14 cellular contexts compared by ENCODE assay signal in genomic region chr7:10934292-10934691, GRCh38. TPM values are rescaled to one million over a fixed set of nuclear protein-coding genes. Genes with fewer than 3 reads are reported as not detected.
DNase-seq lines count a peak whose midpoint lies in the region; ATAC-seq and TF ChIP-seq lines count a peak whose summit lies in the region.
"Had no signal": no experiment of that assay in that cellular context is flagged by ENCODE, and none has a peak within 500 bp of the region (broad histone marks: within the 10 kb centered on the region; RNA-seq: fewer than 3 reads in every experiment).

No MANE protein-coding gene starts in this region.

- H3K9me3 Mint-ChIP-seq in nephron: no peaks in the 10 kb centered on the region
- H3K9me3 Mint-ChIP-seq: T-helper 1 cell treated with Interleukin-12 subunit alpha and Interleukin-12 subunit beta and Interleukin-4 antibody, amounts not matched to agents 30 μg/mL and 1 μg/mL, for 36 hours had no signal

- H3K9me3 ChIP-seq in right atrium auricular region: no peaks in the 10 kb centered on the region
- H3K9me3 ChIP-seq: BLaER1, upper lobe of right lung had no signal

- TF ChIP-seq CTCF in right atrium auricular region (IDR thresholded peaks at IDR 0.05) (no peak), coronary artery (IDR thresholded peaks at IDR 0.05) (no peak), nephron (IDR thresholded peaks at IDR 0.05; ENCODE audit: unreplicated experiment in 3 of 3) (no peak)

- ATAC-seq in Right ventricle myocardium inferior: no peak
- ATAC-seq: upper lobe of right lung had no signal

- no peaks in the 10 kb centered on the region for H3K27me3 Mint-ChIP-seq in nephron (ENCODE audit: low read depth)

- no peak overlapping the region for H3K4me3 Mint-ChIP-seq in nephron
- H3K4me3 Mint-ChIP-seq: T-helper 1 cell treated with Interleukin-12 subunit alpha and Interleukin-12 subunit beta and Interleukin-4 antibody, amounts not matched to agents 30 μg/mL and 1 μg/mL, for 36 hours had no signal

- H3K4me1 Mint-ChIP-seq in nephron: peaks cover 35% of the 10 kb centered on the region

- peak overlapping the region; percentile 29 to 65 for H3K27ac ChIP-seq in right atrium auricular region
- peak overlapping the region; percentile 88 for H3K27ac ChIP-seq in coronary artery
- H3K27ac ChIP-seq: BLaER1, KMS-11, upper lobe of right lung had no signal

- peaks cover 43% of the 10 kb centered on the region for H3K36me3 ChIP-seq in right atrium auricular region

- H3K4me3 ChIP-seq in right atrium auricular region (no peak overlapping the region), coronary artery (peak overlapping the region; percentile 41)
- H3K4me3 ChIP-seq: BLaER1, upper lobe of right lung had no signal

- peak overlapping the region; percentile 72 to 96 (median 80) for H3K27ac Mint-ChIP-seq in nephron
- H3K27ac Mint-ChIP-seq: T-helper 1 cell treated with Interleukin-12 subunit alpha and Interleukin-12 subunit beta and Interleukin-4 antibody, amounts not matched to agents 30 μg/mL and 1 μg/mL, for 36 hours had no signal

- intact Hi-C loops in Right ventricle myocardium inferior (cut with DNase I): no loop called here

- no peak for DNase-seq in right atrium auricular region (ENCODE audit: low spot score)
- no peak for DNase-seq in Right ventricle myocardium inferior (ENCODE audit: missing footprints)
- DNase-seq in coronary artery (ENCODE audit: low spot score): no peak
- no peak for DNase-seq in GOT3 (lab: John Stamatoyannopoulos, UW)
- DNase-seq in DMS53 (lab: John Stamatoyannopoulos, UW): no peak
- DNase-seq in NCI-H345 (lab: John Stamatoyannopoulos, UW): no peak
- no peak for DNase-seq in NCI-H2029 (lab: John Stamatoyannopoulos, UW)
- DNase-seq: activated CD4-positive, alpha-beta T cell treated with anti-CD3 and anti-CD28 coated beads, Interleukin-2, amount 50 U/mL, for 4 hours; NCI-H2081; upper lobe of right lung had no signal

- no peaks in the 10 kb centered on the region for H3K27me3 ChIP-seq in right atrium auricular region
- H3K27me3 ChIP-seq: BLaER1, upper lobe of right lung had no signal

- peaks cover 0 to 29% of the 10 kb centered on the region in 2 donors for H3K4me1 ChIP-seq in right atrium auricular region

- H3K36me3 Mint-ChIP-seq in nephron (ENCODE audit: low read depth): peaks cover 61% of the 10 kb centered on the region

RNA-seq across cellular contexts. Expression of gene PHF14, which starts 39.4 kb away (rescaled TPM):
- 10 to 100 TPM; 13.0 to 14.3 TPM for total RNA-seq in right atrium auricular region
- total RNA-seq in Right ventricle myocardium inferior: 16.0 TPM
